Comparison of ENCODE assay signal across 18 cellular contexts in the genomic region with DNA sequence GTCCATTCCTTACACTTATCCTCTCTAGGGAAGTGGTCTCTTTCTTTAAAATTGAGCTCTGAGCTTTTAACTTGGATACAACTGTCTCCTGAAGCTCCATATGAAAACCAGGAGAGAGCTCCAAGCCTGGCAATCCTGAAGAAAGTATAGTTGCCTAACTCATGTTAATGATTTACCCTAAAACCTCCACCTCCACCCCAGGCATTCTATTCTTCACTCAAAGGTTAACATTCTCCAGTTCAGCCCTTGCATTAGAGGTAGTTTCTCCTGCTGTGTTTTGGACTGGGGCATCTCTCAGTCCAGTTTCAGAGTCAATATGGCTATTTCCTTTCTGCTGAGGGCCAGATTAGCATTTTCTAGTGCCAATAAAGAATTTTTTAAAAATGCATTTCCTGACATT.
DNase-seq lines count a peak whose midpoint lies in the region; ATAC-seq, FAIRE-seq and TF ChIP-seq lines count a peak whose summit lies in the region.
"Had no signal": no experiment of that assay in that cellular context is flagged by ENCODE, and none has a peak within 500 bp of the region (broad histone marks: within the 10 kb centered on the region; RNA-seq: fewer than 3 reads in every experiment).

No MANE protein-coding gene starts in this region.

- no peaks in the 10 kb centered on the region for H3K9me3 Mint-ChIP-seq in WTC11
- H3K9me3 Mint-ChIP-seq: CD8-positive, alpha-beta memory T cell had no signal

- DNase-seq in GM19239 (ENCODE audit: insufficient read length, low spot score), result no peak
- DNase-seq in WTC11 (ENCODE audit: low spot score), result no peak
- peak; percentile 47 for DNase-seq in kidney tubule cell (ENCODE audit: low spot score)
- DNase-seq in small intestine, result peak; percentile 48
- no peak for DNase-seq in activated CD4-positive, alpha-beta T cell treated with anti-CD3 and anti-CD28 coated beads, Interleukin-2, amount 50 U/mL, for 48 hours
- DNase-seq in A172 (ENCODE audit: low spot score), result no peak
- DNase-seq in NCI-H2196 (lab: John Stamatoyannopoulos, UW; ENCODE audit: unreplicated experiment), result no peak
- DNase-seq: CD8-positive, alpha-beta memory T cell; KG1; NCI-H1436; NCI-H2029; NCI-H510A treated with DMSO at 0.1 percent for 48 hours; Right ventricle myocardium superior had no signal

- no peaks in the 10 kb centered on the region for H3K9me3 ChIP-seq in small intestine (ENCODE audit: control insufficient read depth, low read depth)
- H3K9me3 ChIP-seq: BLaER1 had no signal

- CTCF ChIA-PET in WTC11 (lab: Charles Lee), result interaction anchor here (0.6 kb wide), 1 partner anchor 37 kb away, joined by 3 read pairs; no protein-coding TSS in a partner anchor

- H3K4me3 Mint-ChIP-seq in WTC11, result no peak overlapping the region
- H3K4me3 Mint-ChIP-seq: CD8-positive, alpha-beta memory T cell had no signal

- H3K27ac ChIP-seq in small intestine (ENCODE audit: low read depth in 1 of 2, low read length in 1 of 2), result no peak overlapping the region
- H3K27ac ChIP-seq: BLaER1, HL-60, SK-N-MC had no signal

- TF ChIP-seq CTCF in WTC11 (IDR thresholded peaks at IDR 0.05), result no peak

- no peak overlapping the region for H3K27ac Mint-ChIP-seq in WTC11
- H3K27ac Mint-ChIP-seq: CD8-positive, alpha-beta memory T cell had no signal

- H3K27me3 Mint-ChIP-seq in WTC11 (ENCODE audit: low read depth), result peaks cover 6% of the 10 kb centered on the region; the same call in 1 of the 2 replicates

- peak; percentile 86 for ATAC-seq in WTC11
- ATAC-seq: Panc1 had no signal

- H3K27me3 ChIP-seq in small intestine (ENCODE audit: control insufficient read depth in 2 of 2, insufficient read depth in 2 of 2, low read length in 2 of 2), result no peaks in the 10 kb centered on the region
- H3K27me3 ChIP-seq: BLaER1 had no signal

- POLR2A ChIA-PET in WTC11 (lab: Charles Lee), result no interaction called here

- no peak overlapping the region for H3K4me3 ChIP-seq in small intestine (ENCODE audit: low read depth in 1 of 2, low read length in 2 of 2)
- H3K4me3 ChIP-seq: BLaER1, SK-N-MC had no signal

- H3K36me3 ChIP-seq in small intestine (ENCODE audit: control insufficient read depth in 2 of 2, insufficient read depth in 2 of 2, low read length in 2 of 2), result peaks cover 1 to 7% of the 10 kb centered on the region in 2 donors

- H3K4me1 ChIP-seq in small intestine (ENCODE audit: control insufficient read depth in 2 of 2, insufficient read depth in 1 of 2, low read depth in 1 of 2, low read length in 1 of 2), result no peaks in the 10 kb centered on the region
- H3K4me1 ChIP-seq: BLaER1 had no signal

- FAIRE-seq in GM19239 (lab: Jason Lieb, UNC), result peak; percentile 33
- FAIRE-seq in small intestine (lab: Jason Lieb, UNC), result no peak
- FAIRE-seq: GM12892 had no signal

- peaks cover 28% of the 10 kb centered on the region for H3K4me1 Mint-ChIP-seq in WTC11
- H3K4me1 Mint-ChIP-seq: CD8-positive, alpha-beta memory T cell had no signal

- H3K36me3 Mint-ChIP-seq in WTC11, result peaks cover 4% of the 10 kb centered on the region

TF ChIP-seq in WTC11, 78 proteins besides CTCF, POLR2A, EP300 and RAD21:
- no peak for TF ChIP-seq AR (CRISPR knock-in tag; IDR thresholded peaks at IDR 0.05)
- no peak for TF ChIP-seq NR1H2 (CRISPR knock-in tag; IDR thresholded peaks at IDR 0.05)
- TF ChIP-seq, protein P1, sequence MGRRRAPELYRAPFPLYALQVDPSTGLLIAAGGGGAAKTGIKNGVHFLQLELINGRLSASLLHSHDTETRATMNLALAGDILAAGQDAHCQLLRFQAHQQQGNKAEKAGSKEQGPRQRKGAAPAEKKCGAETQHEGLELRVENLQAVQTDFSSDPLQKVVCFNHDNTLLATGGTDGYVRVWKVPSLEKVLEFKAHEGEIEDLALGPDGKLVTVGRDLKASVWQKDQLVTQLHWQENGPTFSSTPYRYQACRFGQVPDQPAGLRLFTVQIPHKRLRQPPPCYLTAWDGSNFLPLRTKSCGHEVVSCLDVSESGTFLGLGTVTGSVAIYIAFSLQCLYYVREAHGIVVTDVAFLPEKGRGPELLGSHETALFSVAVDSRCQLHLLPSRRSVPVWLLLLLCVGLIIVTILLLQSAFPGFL (CRISPR knock-in tag; IDR thresholded peaks at IDR 0.05; ENCODE audit: borderline replicate concordance), result no peak
- TF ChIP-seq ZNF219 (CRISPR knock-in tag; IDR thresholded peaks at IDR 0.05; ENCODE audit: borderline replicate concordance), result no peak
- TF ChIP-seq ERG (CRISPR knock-in tag; IDR thresholded peaks at IDR 0.05), result no peak
- no peak for TF ChIP-seq CREM (CRISPR knock-in tag; IDR thresholded peaks at IDR 0.05)
- no peak for TF ChIP-seq MYBL2 (CRISPR knock-in tag; IDR thresholded peaks at IDR 0.05)

Comparison
In these comparisons a context has a peak if more than half of its experiments do, and no peak if none do; other contexts are left out.
1. DNase-seq: peak in kidney tubule cell (single experiment) and small intestine (single experiment); none in GM19239 (single experiment), WTC11 (single experiment), activated CD4-positive, alpha-beta T cell treated with anti-CD3 and anti-CD28 coated beads, Interleukin-2, amount 50 U/mL, for 48 hours (0 of 2), A172 (single experiment) and NCI-H2196 (single experiment).